ENCODE assay signal across 32 cellular contexts in the genomic region with DNA sequence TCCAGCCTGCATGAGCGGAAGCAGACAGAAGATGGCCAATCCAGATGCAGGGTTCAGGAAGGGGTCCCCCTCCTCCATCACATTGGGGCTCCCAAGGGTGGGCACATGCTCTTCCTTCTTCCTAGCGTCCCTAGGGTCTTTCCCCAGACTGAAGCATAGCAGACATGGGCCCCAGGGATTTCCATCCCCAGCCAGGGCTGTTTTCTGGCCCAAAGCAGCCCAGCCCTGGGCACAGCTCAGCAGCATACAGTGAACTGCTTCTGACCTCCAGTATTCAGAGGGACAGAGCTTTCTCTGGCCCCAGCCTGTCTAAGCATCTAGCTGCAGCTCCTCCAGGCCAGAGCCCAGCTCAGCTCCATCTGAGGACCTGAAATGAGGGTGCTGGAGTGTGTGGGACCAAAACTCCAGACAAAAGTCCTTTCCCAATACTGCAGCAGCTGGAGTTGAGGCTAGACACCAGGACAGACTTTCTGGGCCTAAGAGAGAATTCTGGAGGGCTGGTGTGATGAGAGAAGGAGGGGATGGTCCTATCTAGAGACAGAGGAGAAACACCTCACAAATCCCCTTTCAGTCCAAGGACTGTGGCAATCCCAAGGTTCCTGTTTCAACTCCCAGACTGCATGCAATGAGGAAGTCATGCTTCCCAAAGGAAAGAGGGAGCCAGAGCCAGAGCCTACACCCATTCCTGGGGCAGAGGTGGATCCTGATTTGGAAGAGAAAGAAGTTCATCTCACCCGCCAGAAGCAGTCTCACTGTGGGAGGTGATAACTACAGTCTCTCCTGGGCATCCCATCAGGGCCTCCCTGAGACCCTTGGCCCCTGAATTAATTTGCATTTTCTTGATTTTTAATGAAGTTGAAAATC. TPM values are rescaled to one million over a fixed set of nuclear protein-coding genes. Genes with fewer than 3 reads are reported as not detected.
DNase-seq lines count a peak whose midpoint lies in the region; ATAC-seq and TF ChIP-seq lines count a peak whose summit lies in the region.
"Had no signal": no experiment of that assay in that cellular context is flagged by ENCODE, and none has a peak within 500 bp of the region (broad histone marks: within the 10 kb centered on the region; RNA-seq: fewer than 3 reads in every experiment).

No MANE protein-coding gene starts in this region.

- intact Hi-C loops in left ventricle myocardium superior (cut with micrococcal nuclease) = no loop called here
- intact Hi-C loops in esophagus squamous epithelium (cut with DNase I) = no loop called here

- H3K14ac ChIP-seq in H9 (ENCODE audit: insufficient read depth, low read length) (no peak overlapping the region), neuronal stem cell (ENCODE audit: low read length) (no peak overlapping the region)

- H2BK20ac ChIP-seq in H9 (ENCODE audit: low read depth, low read length, poor library complexity, severe bottlenecking) = no peak overlapping the region

- no peak overlapping the region for H3K27ac ChIP-seq in H9 (ENCODE audit: insufficient read length, low read depth, low read length)
- peak overlapping the region; percentile 81 for H3K27ac ChIP-seq in WERI-Rb-1
- H3K27ac ChIP-seq in neuronal stem cell (replicated peaks; ENCODE audit: low read length) = no peak overlapping the region
- H3K27ac ChIP-seq in esophagus squamous epithelium = no peak overlapping the region
- H3K27ac ChIP-seq: breast epithelium, left ventricle myocardium inferior, ovary, thyroid gland had no signal

- TF ChIP-seq CTCF in H9 (conservative IDR thresholded peaks at IDR 0.05) (no peak), WERI-Rb-1 (IDR thresholded peaks at IDR 0.05; ENCODE audit: low read depth, low read length) (no peak), esophagus squamous epithelium (IDR thresholded peaks at IDR 0.05) (no peak)

- H3K79me2 ChIP-seq in H9 (ENCODE audit: insufficient read depth, low read length) = no peaks in the 10 kb centered on the region

- no peak overlapping the region for H2BK15ac ChIP-seq in H9 (ENCODE audit: low read depth, low read length)
- no peak overlapping the region for H2BK15ac ChIP-seq in neuronal stem cell (ENCODE audit: low read length)

- H4K8ac ChIP-seq in H9 (replicated peaks; ENCODE audit: insufficient read length, low read depth, low read length) (no peak overlapping the region), neuronal stem cell (ENCODE audit: low read depth, low read length) (no peak overlapping the region)

- H3K9me3 Mint-ChIP-seq in H9 = no peaks in the 10 kb centered on the region
- H3K9me3 Mint-ChIP-seq: activated CD4-positive, alpha-beta T cell treated with anti-CD3 and anti-CD28 coated beads, Interleukin-2, amount 10 ng/mL, durations not matched to agents 7 days and 5 days; activated naive CD4-positive, alpha-beta T cell treated with anti-CD3 and anti-CD28 coated beads, Interleukin-2, amount 10 ng/mL, durations not matched to agents 7 days and 5 days; activated T-cell treated with anti-CD3 and anti-CD28 coated beads, Interleukin-2, amount 50 U/mL, for 72 hours; CD4-positive, CD25-positive, alpha-beta regulatory T cell; IgD-negative memory B cell; mesothelial cell of epicardium; natural killer cell; T-helper 2 cell treated with Interferon-gamma antibody and Interleukin-4, amounts not matched to agents 5 μg/mL and 100 μg/mL, for 36 hours had no signal

- no peak overlapping the region for H3K9ac ChIP-seq in H9 (ENCODE audit: extremely low read depth, insufficient read length, low read length)
- no peak overlapping the region for H3K9ac ChIP-seq in neuronal stem cell (ENCODE audit: low read depth, low read length, poor library complexity)
- H3K9ac ChIP-seq: SK-N-SH had no signal

- no peak overlapping the region for H4K5ac ChIP-seq in H9 (ENCODE audit: insufficient read length, low read depth, low read length)

- H3K23me2 ChIP-seq in H9 (ENCODE audit: insufficient read length, low read depth, low read length, poor library complexity, severe bottlenecking) = no peaks in the 10 kb centered on the region

- no peaks in the 10 kb centered on the region for H3K36me3 Mint-ChIP-seq in H9 (ENCODE audit: insufficient read depth in 1 of 3, low read depth in 3 of 3)
- H3K36me3 Mint-ChIP-seq: activated CD8-positive, alpha-beta memory T cell treated with anti-CD3 and anti-CD28 coated beads, Interleukin-2, amount 10 ng/mL, durations not matched to agents 7 days and 5 days; activated naive CD4-positive, alpha-beta T cell treated with anti-CD3 and anti-CD28 coated beads, Interleukin-2, amount 10 ng/mL, durations not matched to agents 7 days and 5 days; CD4-positive, CD25-positive, alpha-beta regulatory T cell; IgD-negative memory B cell; mesothelial cell of epicardium; natural killer cell had no signal

- H3K18ac ChIP-seq in H9 (ENCODE audit: insufficient read length, low read depth, low read length) = no peak overlapping the region
- peak overlapping the region; percentile 9 for H3K18ac ChIP-seq in neuronal stem cell (ENCODE audit: low read length)

- WGBS in H9 (ENCODE audit: extremely low coverage, insufficient read length, low lambda C conversion rate) = no CpG with 5 or more reads among the region's 3 CpGs
- WGBS in neuronal stem cell (ENCODE audit: extremely low coverage in 2 of 2, insufficient read length in 2 of 2, insufficient replicate concordance in 1 of 2), 2 donors = no CpG with 5 or more reads among the region's 3 CpGs
- 50 to 77% methylated on average over 1 to 2 of the region's 3 CpGs for WGBS in esophagus squamous epithelium, 2 donors

- H3K4ac ChIP-seq in H9 (ENCODE audit: low read depth, low read length) (no peak overlapping the region), neuronal stem cell (ENCODE audit: low read length) (no peak overlapping the region)

- H3K27me3 Mint-ChIP-seq in H9 (ENCODE audit: low read depth) = peaks cover 3% of the 10 kb centered on the region; the same call in 1 of the 2 replicates

- H3K27me3 ChIP-seq in H9 (ENCODE audit: insufficient read depth, low read length) (no peaks in the 10 kb centered on the region), WERI-Rb-1 (ENCODE audit: insufficient read depth, low read depth, severe bottlenecking) (no peaks in the 10 kb centered on the region), neuronal stem cell (ENCODE audit: control insufficient read depth in 3 of 3, insufficient read depth in 3 of 3, low read depth in 1 of 3, low read length in 3 of 3) (peaks cover 0 to 49% (median 0%) of the 10 kb centered on the region in 3 experiments), esophagus squamous epithelium (peaks cover 0 to 12% (median 0%) of the 10 kb centered on the region in 4 donors)
- H3K27me3 ChIP-seq: ovary, thyroid gland had no signal

- H3T11ph ChIP-seq in H9 (ENCODE audit: low read length) = no peak overlapping the region

- H3K27ac Mint-ChIP-seq in H9 = peak overlapping the region in 2 of 3 experiments; percentile 44 to 66; a peak in 3 of 7 replicates
- H3K27ac Mint-ChIP-seq: activated CD4-positive, alpha-beta T cell treated with anti-CD3 and anti-CD28 coated beads, Interleukin-2, amount 10 ng/mL, durations not matched to agents 7 days and 5 days; activated CD8-positive, alpha-beta memory T cell treated with anti-CD3 and anti-CD28 coated beads, Interleukin-2, amount 10 ng/mL, durations not matched to agents 7 days and 5 days; activated naive CD4-positive, alpha-beta T cell treated with anti-CD3 and anti-CD28 coated beads, Interleukin-2, amount 10 ng/mL, durations not matched to agents 7 days and 5 days; activated T-cell treated with anti-CD3 and anti-CD28 coated beads, Interleukin-2, amount 50 U/mL, for 72 hours; CD4-positive, CD25-positive, alpha-beta regulatory T cell; mesothelial cell of epicardium; natural killer cell; T-helper 2 cell treated with Interferon-gamma antibody and Interleukin-4, amounts not matched to agents 5 μg/mL and 100 μg/mL, for 36 hours had no signal

- H3K79me1 ChIP-seq in H9 (ENCODE audit: insufficient read depth, low read depth, low read length, poor library complexity, severe bottlenecking) (no peaks in the 10 kb centered on the region), neuronal stem cell (ENCODE audit: low read depth, low read length) (no peaks in the 10 kb centered on the region)

- H3K36me3 ChIP-seq in WERI-Rb-1 (no peaks in the 10 kb centered on the region), neuronal stem cell (replicated peaks in 1 of 2; ENCODE audit: control insufficient read depth in 2 of 2, insufficient read depth in 2 of 2, low read length in 2 of 2) (no peaks in the 10 kb centered on the region), esophagus squamous epithelium (no peaks in the 10 kb centered on the region)
- H3K36me3 ChIP-seq: breast epithelium, left ventricle myocardium inferior, ovary, thyroid gland had no signal

- no peak overlapping the region for H3K23ac ChIP-seq in H9 (ENCODE audit: insufficient read length, low read depth, low read length)
- H3K23ac ChIP-seq in neuronal stem cell (ENCODE audit: low read depth, low read length, poor library complexity) = no peak overlapping the region

- H3K4me3 Mint-ChIP-seq in H9 = no peak overlapping the region
- H3K4me3 Mint-ChIP-seq: activated CD4-positive, alpha-beta T cell treated with anti-CD3 and anti-CD28 coated beads, Interleukin-2, amount 10 ng/mL, durations not matched to agents 7 days and 5 days; activated CD8-positive, alpha-beta memory T cell treated with anti-CD3 and anti-CD28 coated beads, Interleukin-2, amount 10 ng/mL, durations not matched to agents 7 days and 5 days; activated naive CD4-positive, alpha-beta T cell treated with anti-CD3 and anti-CD28 coated beads, Interleukin-2, amount 10 ng/mL, durations not matched to agents 7 days and 5 days; activated T-cell treated with anti-CD3 and anti-CD28 coated beads, Interleukin-2, amount 50 U/mL, for 72 hours; mesothelial cell of epicardium; natural killer cell; T-helper 2 cell treated with Interferon-gamma antibody and Interleukin-4, amounts not matched to agents 5 μg/mL and 100 μg/mL, for 36 hours had no signal

- no peak overlapping the region for H2BK5ac ChIP-seq in H9 (ENCODE audit: insufficient read length, low read length)
- no peak overlapping the region for H2BK5ac ChIP-seq in neuronal stem cell (ENCODE audit: low read length)

- no peaks in the 10 kb centered on the region for H4K20me1 ChIP-seq in H9 (ENCODE audit: control insufficient read depth, insufficient read depth, insufficient read length)

- DNase-seq in H9 (no peak), WERI-Rb-1 (no peak), neuronal stem cell (ENCODE audit: low spot score) (no peak), left ventricle myocardium superior (no peak), T-helper 2 cell (no peak), esophagus squamous epithelium (lab: John Stamatoyannopoulos, UW) (no peak)
- DNase-seq: activated CD4-positive, alpha-beta T cell treated with anti-CD3 and anti-CD28 coated beads, Interleukin-2, amount 10 ng/mL, durations not matched to agents 7 days and 5 days; activated CD8-positive, alpha-beta memory T cell treated with anti-CD3 and anti-CD28 coated beads, Interleukin-2, amount 10 ng/mL, durations not matched to agents 7 days and 5 days; activated naive CD4-positive, alpha-beta T cell treated with anti-CD3 and anti-CD28 coated beads, Interleukin-2, amount 10 ng/mL, durations not matched to agents 7 days and 5 days; activated T-cell treated with anti-CD3 and anti-CD28 coated beads, Interleukin-2, amount 50 U/mL, for 72 hours; CD4-positive, CD25-positive, alpha-beta regulatory T cell; DMS153; foreskin melanocyte; HCEC 1CT; left ventricle myocardium inferior; natural killer cell; NCI-H1436; NCI-H510A; ovary; retina; stimulated activated CD4-positive, alpha-beta T cell treated with anti-CD3 and anti-CD28 coated beads, Interleukin-2, amount 100 ng/mL, for 48 hours; stimulated activated naive CD4-positive, alpha-beta T cell treated with Interleukin-2 at 50 U/mL for 16 hours had no signal

- H3K4me1 ChIP-seq in H9 (ENCODE audit: insufficient read depth, low read length) = peaks cover 2% of the 10 kb centered on the region; the same call in 1 of the 2 replicates
- H3K4me1 ChIP-seq in neuronal stem cell (ENCODE audit: control insufficient read depth in 2 of 2, insufficient read depth in 1 of 2, low read depth in 1 of 2, low read length in 2 of 2) = peaks cover 0 to 6% of the 10 kb centered on the region in 2 donors
- H3K4me1 ChIP-seq in esophagus squamous epithelium = peaks cover 4 to 69% (median 20%) of the 10 kb centered on the region in 3 donors

- peaks cover 17 to 40% of the 10 kb centered on the region in 2 experiments for H3K4me1 Mint-ChIP-seq in H9
- H3K4me1 Mint-ChIP-seq: activated CD4-positive, alpha-beta T cell treated with anti-CD3 and anti-CD28 coated beads, Interleukin-2, amount 10 ng/mL, durations not matched to agents 7 days and 5 days; activated CD8-positive, alpha-beta memory T cell treated with anti-CD3 and anti-CD28 coated beads, Interleukin-2, amount 10 ng/mL, durations not matched to agents 7 days and 5 days; activated naive CD4-positive, alpha-beta T cell treated with anti-CD3 and anti-CD28 coated beads, Interleukin-2, amount 10 ng/mL, durations not matched to agents 7 days and 5 days; CD4-positive, CD25-positive, alpha-beta regulatory T cell; natural killer cell had no signal

- H3K4me2 ChIP-seq in H9 (ENCODE audit: insufficient read depth, insufficient read length, low read length) = no peak overlapping the region
- H3K4me2 ChIP-seq in neuronal stem cell (ENCODE audit: insufficient read depth, low read length, poor library complexity, severe bottlenecking) = no peak overlapping the region
- H3K4me2 ChIP-seq: SK-N-SH had no signal

- H2BK120ac ChIP-seq in H9 (ENCODE audit: low read depth, low read length, poor library complexity, severe bottlenecking) (no peak overlapping the region), neuronal stem cell (ENCODE audit: low read depth, low read length) (no peak overlapping the region)

- H3K4me3 ChIP-seq in WERI-Rb-1 (ENCODE audit: low read depth, low read length) = no peak overlapping the region
- H3K4me3 ChIP-seq in neuronal stem cell (ENCODE audit: low read length in 2 of 2) = no peak overlapping the region
- H3K4me3 ChIP-seq in esophagus squamous epithelium = no peak overlapping the region
- H3K4me3 ChIP-seq: breast epithelium, left ventricle myocardium inferior, ovary, thyroid gland had no signal

- H2AFZ ChIP-seq in H9 (ENCODE audit: low read length) = no peak overlapping the region
- H2AFZ ChIP-seq in neuronal stem cell (ENCODE audit: low read length) = no peak overlapping the region

- no peak overlapping the region for H3K56ac ChIP-seq in H9 (ENCODE audit: insufficient read length, low read depth, low read length)

- ATAC-seq in left ventricle myocardium superior = no peak
- ATAC-seq in GM18520 (IDR thresholded peaks at IDR 0.05; ENCODE audit: unreplicated experiment) = no peak
- ATAC-seq: activated CD8-positive, alpha-beta memory T cell treated with anti-CD3 and anti-CD28 coated beads, Interleukin-2, amount 10 ng/mL, durations not matched to agents 7 days and 5 days; activated T-cell treated with anti-CD3 and anti-CD28 coated beads, Interleukin-2, amount 50 U/mL, for 72 hours; esophagus mucosa had no signal

- H2BK12ac ChIP-seq in H9 (ENCODE audit: insufficient read length, low read depth, low read length) (no peak overlapping the region), neuronal stem cell (ENCODE audit: low read length) (no peak overlapping the region)

- TF ChIP-seq POLR2A in GM10847 (IDR thresholded peaks at IDR 0.05; ENCODE audit: extremely low read depth, insufficient read length) (peak; percentile 1), esophagus squamous epithelium (IDR thresholded peaks at IDR 0.05) (no peak)

- H4K91ac ChIP-seq in H9 (ENCODE audit: insufficient read length, low read depth, low read length) (no peak overlapping the region), neuronal stem cell (ENCODE audit: low read depth, low read length, poor library complexity) (no peak overlapping the region)

- H2AK5ac ChIP-seq in H9 (ENCODE audit: insufficient read length, low read length) (no peak overlapping the region), neuronal stem cell (ENCODE audit: low read depth, low read length) (peak overlapping the region; percentile 12)

- H3K9me3 ChIP-seq in H9 (ENCODE audit: control insufficient read depth, low read depth, low read length) = no peaks in the 10 kb centered on the region
- H3K9me3 ChIP-seq in WERI-Rb-1 (ENCODE audit: severe bottlenecking) = no peaks in the 10 kb centered on the region
- no peaks in the 10 kb centered on the region for H3K9me3 ChIP-seq in neuronal stem cell (replicated peaks in 1 of 2; ENCODE audit: control insufficient read depth in 2 of 2, insufficient read depth in 1 of 2, low read depth in 1 of 2, low read length in 2 of 2)
- H3K9me3 ChIP-seq in esophagus squamous epithelium = no peaks in the 10 kb centered on the region
- H3K9me3 ChIP-seq: breast epithelium, left ventricle myocardium inferior, ovary, SK-N-SH, thyroid gland had no signal

RNA-seq across cellular contexts. Expression of a gene that starts 4.5 kb away (rescaled TPM):
- total RNA-seq in H9 (2021) (not detected in 2 replicates), left ventricle myocardium superior (not detected), esophagus squamous epithelium (10 to 100 TPM; 10.5 to 17.0 (median 14.8) TPM)
- not detected for polyA plus RNA-seq in neuronal stem cell (2013, experiment 1 of 2)
- not detected for polyA plus RNA-seq in neuronal stem cell (2013, experiment 2 of 2)
- total RNA-seq: activated CD4-positive, alpha-beta T cell treated with anti-CD3 and anti-CD28 coated beads, Interleukin-2, amount 10 ng/mL, durations not matched to agents 7 days and 5 days; activated CD8-positive, alpha-beta memory T cell treated with anti-CD3 and anti-CD28 coated beads, Interleukin-2, amount 10 ng/mL, durations not matched to agents 7 days and 5 days; activated T-cell treated with anti-CD3 and anti-CD28 coated beads, Interleukin-2, amount 50 U/mL, for 72 hours; CD4-positive, CD25-positive, alpha-beta regulatory T cell; left ventricle myocardium inferior; natural killer cell; ovary had no signal
- polyA plus RNA-seq: AG04450; CD4-positive, CD25-positive, alpha-beta regulatory T cell; IgD-negative memory B cell; ovary; SK-N-SH had no signal

RNA-seq across cellular contexts. Expression of a gene that starts 28.2 kb away (rescaled TPM):
- total RNA-seq in H9 (2021) (not detected in 2 replicates), left ventricle myocardium superior (not detected), esophagus squamous epithelium (not detected)
- not detected for polyA plus RNA-seq in neuronal stem cell (2013, experiment 1 of 2)
- polyA plus RNA-seq in neuronal stem cell (2013, experiment 2 of 2) = not detected
- total RNA-seq: activated CD4-positive, alpha-beta T cell treated with anti-CD3 and anti-CD28 coated beads, Interleukin-2, amount 10 ng/mL, durations not matched to agents 7 days and 5 days; activated CD8-positive, alpha-beta memory T cell treated with anti-CD3 and anti-CD28 coated beads, Interleukin-2, amount 10 ng/mL, durations not matched to agents 7 days and 5 days; activated T-cell treated with anti-CD3 and anti-CD28 coated beads, Interleukin-2, amount 50 U/mL, for 72 hours; CD4-positive, CD25-positive, alpha-beta regulatory T cell; esophagus mucosa; left ventricle myocardium inferior; mesothelial cell of epicardium; natural killer cell; thyroid gland had no signal
- polyA plus RNA-seq: AG04450; CD4-positive, CD25-positive, alpha-beta regulatory T cell; IgD-negative memory B cell; ovary; SK-N-SH had no signal

RNA-seq across cellular contexts. Expression of a gene that starts 50.8 kb away (rescaled TPM):
- total RNA-seq in H9 (2021) (36.9 and 38.3 TPM in 2 replicates), left ventricle myocardium superior (22.2 TPM), esophagus squamous epithelium (10 to 100 TPM; 17.4 to 25.3 (median 21.1) TPM)
- polyA plus RNA-seq in neuronal stem cell (2013, experiment 1 of 2) = 79.0 TPM
- 76.0 TPM for polyA plus RNA-seq in neuronal stem cell (2013, experiment 2 of 2)

Comparison
In these comparisons a context has a peak if more than half of its experiments do, and no peak if none do; other contexts are left out.
1. RNA of a gene that starts 4.5 kb away (total RNA-seq): 10.5 to 17.0 TPM in esophagus squamous epithelium; not detected in H9 and not detected in left ventricle myocardium superior (single experiment); every median in the first group is over 10 times any median in the second.